ENCODE assay signal across 12 cellular contexts in genomic region chr16:1651509-1652342, GRCh38. TPM values are rescaled to one million over a fixed set of nuclear protein-coding genes. Genes with fewer than 3 reads are reported as not detected.
DNase-seq lines count a peak whose midpoint lies in the region; ATAC-seq, FAIRE-seq and TF ChIP-seq lines count a peak whose summit lies in the region.
"Had no signal": no experiment of that assay in that cellular context is flagged by ENCODE, and none has a peak within 500 bp of the region (broad histone marks: within the 10 kb centered on the region; RNA-seq: fewer than 3 reads in every experiment).

No MANE protein-coding gene starts in this region.

- H3K4me1 Mint-ChIP-seq in neural crest cell, result no peaks in the 10 kb centered on the region

- H3K4me3 Mint-ChIP-seq in neural crest cell, result peak overlapping the region; percentile 41

- peak; percentile 7 for DNase-seq in GM12865 (ENCODE audit: low read depth)
- DNase-seq in PC-3, result peak; percentile 6
- no peak for DNase-seq in K562 (ENCODE audit: extremely low read depth in 1 of 4, low spot score in 3 of 4)
- peak; percentile 8 for DNase-seq in neural crest cell (ENCODE audit: low read depth, low spot score)
- DNase-seq in OCI-M2 (lab: John Stamatoyannopoulos, UW; ENCODE audit: unreplicated experiment), result no peak
- DNase-seq in OCI-M1 (lab: John Stamatoyannopoulos, UW), result no peak
- DNase-seq: activated naive CD4-positive, alpha-beta T cell treated with anti-CD3 and anti-CD28 coated beads, Interleukin-2, amount 50 U/mL, for 16 hours; dorsolateral prefrontal cortex; gastrocnemius medialis; NCI-H2107; retina had no signal

- no peak for ATAC-seq in PC-3
- no peak for ATAC-seq in K562
- ATAC-seq in HG03521 (IDR thresholded peaks at IDR 0.05; ENCODE audit: unreplicated experiment), result no peak

- H3K27me3 ChIP-seq in PC-3 (ENCODE audit: low read length), result no peaks in the 10 kb centered on the region
- no peaks in the 10 kb centered on the region for H3K27me3 ChIP-seq in K562 (ENCODE audit: control insufficient read depth in 2 of 2, insufficient read depth in 2 of 2, low read length in 2 of 2)
- H3K27me3 ChIP-seq: dorsolateral prefrontal cortex, gastrocnemius medialis had no signal

- intact Hi-C loops in PC-3 (cut with micrococcal nuclease) (no loop called here), K562 (cut with micrococcal nuclease) (no loop called here)

- H3K9ac ChIP-seq in PC-3 (ENCODE audit: low read length), result no peak overlapping the region
- no peak overlapping the region for H3K9ac ChIP-seq in K562 (ENCODE audit: insufficient read depth in 1 of 2, low read depth in 2 of 2, low read length in 2 of 2)

- peaks cover 2% of the 10 kb centered on the region for H3K27me3 Mint-ChIP-seq in neural crest cell (ENCODE audit: low read depth)

- FAIRE-seq in K562 (lab: Jason Lieb, UNC), result peak; percentile 76

- peaks cover 29% of the 10 kb centered on the region for H3K36me3 Mint-ChIP-seq in neural crest cell (ENCODE audit: low read depth)

- TF ChIP-seq POLR2A in K562 (conservative IDR thresholded peaks at IDR 0.05), result 0 out of 2 replicates have a peak, but pooled peaks have one; percentile 28

- H3K36me3 ChIP-seq in PC-3 (ENCODE audit: low read depth, low read length) (peaks cover 18% of the 10 kb centered on the region), K562 (ENCODE audit: control insufficient read depth, insufficient read depth, low read length) (peaks cover 78% of the 10 kb centered on the region)

- H3K4me2 ChIP-seq in PC-3 (ENCODE audit: low read length) (no peak overlapping the region), K562 (ENCODE audit: insufficient read depth, low read length) (no peak overlapping the region)

- H2AFZ ChIP-seq in PC-3 (ENCODE audit: low read length) (no peak overlapping the region), K562 (ENCODE audit: low read depth, low read length) (no peak overlapping the region)

- WGBS in K562 (ENCODE audit: insufficient coverage, low coverage, missing lambda C conversion rate), result 85% methylated on average over 5 of the region's 5 CpGs

- H3K27ac ChIP-seq in PC-3 (ENCODE audit: low read length) (no peak overlapping the region), K562 (ENCODE audit: extremely low read depth, low read depth, low read length) (no peak overlapping the region)
- H3K27ac ChIP-seq: gastrocnemius medialis had no signal

- no peak for TF ChIP-seq RAD21 in K562 (CRISPR knock-in tag; conservative IDR thresholded peaks at IDR 0.05 in 1 of 2, IDR thresholded peaks at IDR 0.05 in 1 of 2)

- H4K20me1 ChIP-seq in PC-3 (ENCODE audit: low read length), result 0 out of 2 replicates have a peak, but pooled peaks cover 5% of the 10 kb centered on the region
- no peaks in the 10 kb centered on the region; the same call in 1 of the 2 replicates for H4K20me1 ChIP-seq in K562 (replicated peaks; ENCODE audit: control insufficient read depth, insufficient read depth, low read length)

- in situ Hi-C loops in K562 (cut with MboI), result no loop called here

- peaks cover 4% of the 10 kb centered on the region for H3K4me1 ChIP-seq in PC-3 (ENCODE audit: insufficient read depth, low read length)
- peaks cover 2 to 18% of the 10 kb centered on the region in 2 experiments; a peak in 2 of 5 replicates for H3K4me1 ChIP-seq in K562 (replicated peaks in 1 of 2; ENCODE audit: control insufficient read depth in 2 of 2, insufficient read depth in 2 of 2, low read length in 2 of 2)
- H3K4me1 ChIP-seq: gastrocnemius medialis had no signal

- CTCF ChIA-PET in PC-3 (lab: Charles Lee), result no interaction called here
- CTCF ChIA-PET in K562 (lab: Yijun Ruan, JAX; ENCODE audit: low intra/inter-chr PET ratio), result no interaction called here

- POLR2A ChIA-PET in PC-3 (lab: Charles Lee; ENCODE audit: unreplicated experiment), result no interaction called here
- POLR2A ChIA-PET in K562 (lab: Yijun Ruan, JAX), result interaction anchor here (1.0 kb wide), 1 partner anchor 9 kb away, joined by 4 read pairs; no protein-coding TSS in a partner anchor

- H3K27ac Mint-ChIP-seq in neural crest cell (ENCODE audit: unreplicated experiment), result peak overlapping the region; percentile 14

- no peaks in the 10 kb centered on the region for H3K9me2 ChIP-seq in PC-3 (replicated peaks; ENCODE audit: low read length)

- peaks cover 12% of the 10 kb centered on the region for H3F3A ChIP-seq in PC-3 (ENCODE audit: low read length, unreplicated experiment)

- no peaks in the 10 kb centered on the region for H3K9me1 ChIP-seq in K562 (ENCODE audit: control insufficient read depth, insufficient read depth, low read length)

- peaks cover 14% of the 10 kb centered on the region; the same call in 1 of the 2 replicates for H3K79me2 ChIP-seq in PC-3 (ENCODE audit: low read length)
- H3K79me2 ChIP-seq in K562 (ENCODE audit: control insufficient read depth, insufficient read depth, low read length), result peaks cover 7% of the 10 kb centered on the region; the same call in 2 of the 3 replicates

- BruUV-seq in PC-3 (replicated peaks; lab: Mats Ljungman, UMichigan), result no TSS peak
- BruUV-seq in K562 (replicated peaks; lab: Mats Ljungman, UMichigan), result no TSS peak

- H3K9me3 ChIP-seq in PC-3 (ENCODE audit: low read length), result no peaks in the 10 kb centered on the region
- H3K9me3 ChIP-seq in K562 (replicated peaks; ENCODE audit: control insufficient read depth, insufficient read depth, low read depth, low read length), result peaks cover 4% of the 10 kb centered on the region; the same call in 1 of the 2 replicates
- H3K9me3 ChIP-seq: gastrocnemius medialis had no signal

- H3K4me3 ChIP-seq in GM12865 (ENCODE audit: low read depth, low read length) (no peak overlapping the region), PC-3 (ENCODE audit: low read length) (no peak overlapping the region), K562 (no peak overlapping the region)
- H3K4me3 ChIP-seq: dorsolateral prefrontal cortex, gastrocnemius medialis had no signal

- H3K9me3 Mint-ChIP-seq in neural crest cell, result peaks cover 7% of the 10 kb centered on the region

- no peak for TF ChIP-seq CTCF in GM12865 (IDR thresholded peaks at IDR 0.05; ENCODE audit: insufficient read depth, low read depth, low read length, missing control alignments)
- TF ChIP-seq CTCF in PC-3 (conservative IDR thresholded peaks at IDR 0.05; ENCODE audit: low read depth, low read length), result no peak
- TF ChIP-seq CTCF in K562 (IDR thresholded peaks at IDR 0.05 in 2 of 3, conservative IDR thresholded peaks at IDR 0.05 in 1 of 3; ENCODE audit: insufficient read depth in 2 of 3, low read depth in 1 of 3, low read length in 3 of 3), result no peak
- no peak for TF ChIP-seq CTCF in neural crest cell (conservative IDR thresholded peaks at IDR 0.05)

- TF ChIP-seq EP300 in K562 (IDR thresholded peaks at IDR 0.05; ENCODE audit: low read length), result no peak

RNA-seq across cellular contexts. Expression of gene JPT2, which starts 26.4 kb away (rescaled TPM):
- 85.2 and 86.5 TPM in 2 replicates for total RNA-seq in PC-3 (2014; rRNA removed)
- 93.6 and 97.5 TPM in 2 replicates for total RNA-seq in K562 (2011; cell fraction: chromatin; rRNA removed; ENCODE audit: low replicate concordance)
- total RNA-seq in K562 (2011; cell fraction: nucleolus; rRNA removed), result 70.0 and 73.9 TPM in 2 replicates
- total RNA-seq in K562 (2011; cell fraction: nucleoplasm; rRNA removed), result 92.1 and 109 TPM in 2 replicates
- 89.2 and 116 TPM in 2 replicates for total RNA-seq in K562 (2014; rRNA removed)
- total RNA-seq in K562 (2014; rRNA removed; fragmentation: Illumina TruSeq; extraction: Trizol), result 83.5 and 92.6 TPM in 2 replicates
- total RNA-seq in K562 (2015; rRNA removed; fragmentation: Illumina TruSeq; extraction: Trizol), result 80.2 and 88.6 TPM in 2 replicates
- total RNA-seq in K562 (2021), result 121 and 133 TPM in 2 replicates
- 106 and 112 TPM in 2 replicates for polyA plus RNA-seq in K562 (2011; rRNA removed)
- polyA plus RNA-seq in K562 (2011; cell fraction: cytosol; rRNA removed), result 57.8 and 66.9 TPM in 2 replicates
- polyA plus RNA-seq in K562 (2011; cell fraction: nucleus; rRNA removed), result 68.5 and 76.2 TPM in 2 replicates
- 74.8 and 115 TPM in 2 replicates for polyA plus RNA-seq in K562 (2012)
- 133 and 134 TPM in 2 replicates for polyA plus RNA-seq in K562 (2014; fragmentation: Illumina TruSeq; extraction: Trizol)
- polyA plus RNA-seq in K562 (2014; fragmentation: Nextera tagmentation; extraction: Ambion mirVana), result 10 to 100 TPM; 25.5 TPM
- 108 and 117 TPM in 2 replicates for polyA plus RNA-seq in K562 (2014; rRNA removed)
- 67.8 and 69.9 TPM in 2 replicates for polyA minus RNA-seq in K562 (2011; rRNA and poly(A)+ RNA removed)
- 42.4 and 45.0 TPM in 2 replicates for polyA minus RNA-seq in K562 (2011; cell fraction: cytosol; rRNA and poly(A)+ RNA removed)
- 19.5 and 31.4 TPM in 2 replicates for polyA minus RNA-seq in K562 (2011; cell fraction: nucleus; rRNA and poly(A)+ RNA removed)
- 247 and 261 TPM in 2 replicates for total RNA-seq in neural crest cell

RNA-seq across cellular contexts. Expression of gene CRAMP1, which starts 39.6 kb away (rescaled TPM):
- total RNA-seq in PC-3 (2014; rRNA removed) (8.5 and 15.5 TPM in 2 replicates), K562 (2014; rRNA removed) (5.1 and 8.9 TPM in 2 replicates), K562 (2014; rRNA removed; fragmentation: Illumina TruSeq; extraction: Trizol) (6.5 and 7.5 TPM in 2 replicates), K562 (2015; rRNA removed; fragmentation: Illumina TruSeq; extraction: Trizol) (7.7 and 8.3 TPM in 2 replicates), K562 (2021) (19.0 and 20.8 TPM in 2 replicates), neural crest cell (38.3 TPM in 2 replicates)
- 34.5 and 80.0 TPM in 2 replicates for total RNA-seq in K562 (2011; cell fraction: chromatin; rRNA removed; ENCODE audit: low replicate concordance)
- 40.7 and 44.9 TPM in 2 replicates for total RNA-seq in K562 (2011; cell fraction: nucleolus; rRNA removed)
- total RNA-seq in K562 (2011; cell fraction: nucleoplasm; rRNA removed), result 35.1 and 37.2 TPM in 2 replicates
- polyA plus RNA-seq in K562 (2011; rRNA removed) (7.2 and 9.7 TPM in 2 replicates), K562 (2014; fragmentation: Illumina TruSeq; extraction: Trizol) (14.4 and 15.7 TPM in 2 replicates), K562 (2014; fragmentation: Nextera tagmentation; extraction: Ambion mirVana) (under 1 TPM; 0.52 to 0.62 TPM), K562 (2014; rRNA removed) (12.1 and 14.9 TPM in 2 replicates)
- polyA plus RNA-seq in K562 (2011; cell fraction: cytosol; rRNA removed), result 7.6 and 8.1 TPM in 2 replicates
- 17.8 and 29.3 TPM in 2 replicates for polyA plus RNA-seq in K562 (2011; cell fraction: nucleus; rRNA removed)
- polyA plus RNA-seq in K562 (2012), result 10.1 and 13.6 TPM in 2 replicates
- 9.1 and 9.5 TPM in 2 replicates for polyA minus RNA-seq in K562 (2011; rRNA and poly(A)+ RNA removed)
- 6.1 and 11.0 TPM in 2 replicates for polyA minus RNA-seq in K562 (2011; cell fraction: cytosol; rRNA and poly(A)+ RNA removed)
- polyA minus RNA-seq in K562 (2011; cell fraction: nucleus; rRNA and poly(A)+ RNA removed), result 9.7 and 10.2 TPM in 2 replicates

RNA-seq across cellular contexts. Expression of gene IFT140, which starts 39.9 kb away (rescaled TPM):
- total RNA-seq in PC-3 (2014; rRNA removed) (4.2 and 6.2 TPM in 2 replicates), K562 (2014; rRNA removed) (3.4 and 4.8 TPM in 2 replicates), K562 (2014; rRNA removed; fragmentation: Illumina TruSeq; extraction: Trizol) (2.3 and 2.6 TPM in 2 replicates), K562 (2015; rRNA removed; fragmentation: Illumina TruSeq; extraction: Trizol) (3.4 and 4.4 TPM in 2 replicates), K562 (2021) (7.3 and 7.6 TPM in 2 replicates), neural crest cell (43.3 and 45.8 TPM in 2 replicates)
- 27.4 and 63.8 TPM in 2 replicates for total RNA-seq in K562 (2011; cell fraction: chromatin; rRNA removed; ENCODE audit: low replicate concordance)
- 20.3 and 28.9 TPM in 2 replicates for total RNA-seq in K562 (2011; cell fraction: nucleolus; rRNA removed)
- total RNA-seq in K562 (2011; cell fraction: nucleoplasm; rRNA removed), result 18.8 and 21.9 TPM in 2 replicates
- polyA plus RNA-seq in K562 (2011; rRNA removed) (3.5 and 3.9 TPM in 2 replicates), K562 (2014; fragmentation: Illumina TruSeq; extraction: Trizol) (4.0 and 4.8 TPM in 2 replicates), K562 (2014; fragmentation: Nextera tagmentation; extraction: Ambion mirVana) (under 1 TPM; 0.31 to 0.60 TPM), K562 (2014; rRNA removed) (3.2 and 3.6 TPM in 2 replicates)
- 3.6 and 4.0 TPM in 2 replicates for polyA plus RNA-seq in K562 (2011; cell fraction: cytosol; rRNA removed)
- polyA plus RNA-seq in K562 (2011; cell fraction: nucleus; rRNA removed), result 20.5 and 27.3 TPM in 2 replicates
- polyA plus RNA-seq in K562 (2012), result 5.5 and 9.5 TPM in 2 replicates
- polyA minus RNA-seq in K562 (2011; rRNA and poly(A)+ RNA removed), result 3.3 and 5.5 TPM in 2 replicates
- polyA minus RNA-seq in K562 (2011; cell fraction: cytosol; rRNA and poly(A)+ RNA removed), result 2.7 and 3.0 TPM in 2 replicates
- polyA minus RNA-seq in K562 (2011; cell fraction: nucleus; rRNA and poly(A)+ RNA removed), result 20.4 and 23.3 TPM in 2 replicates

RNA-seq across cellular contexts. Expression of gene MAPK8IP3, which starts 54.3 kb away (rescaled TPM):
- total RNA-seq in PC-3 (2014; rRNA removed), result 41.1 and 59.7 TPM in 2 replicates
- total RNA-seq in K562 (2011; cell fraction: chromatin; rRNA removed; ENCODE audit: low replicate concordance), result 161 and 386 TPM in 2 replicates
- total RNA-seq in K562 (2011; cell fraction: nucleolus; rRNA removed), result 222 and 236 TPM in 2 replicates
- 131 and 140 TPM in 2 replicates for total RNA-seq in K562 (2011; cell fraction: nucleoplasm; rRNA removed)
- total RNA-seq in K562 (2014; rRNA removed), result 28.9 and 37.1 TPM in 2 replicates
- 4.6 and 7.1 TPM in 2 replicates for total RNA-seq in K562 (2014; rRNA removed; fragmentation: Illumina TruSeq; extraction: Trizol)
- 18.6 and 19.6 TPM in 2 replicates for total RNA-seq in K562 (2015; rRNA removed; fragmentation: Illumina TruSeq; extraction: Trizol)
- total RNA-seq in K562 (2021), result 43.7 and 54.8 TPM in 2 replicates
- polyA plus RNA-seq in K562 (2011; rRNA removed), result 16.7 and 24.4 TPM in 2 replicates
- 10.9 and 17.7 TPM in 2 replicates for polyA plus RNA-seq in K562 (2011; cell fraction: cytosol; rRNA removed)
- polyA plus RNA-seq in K562 (2011; cell fraction: nucleus; rRNA removed), result 204 and 313 TPM in 2 replicates
- polyA plus RNA-seq in K562 (2012), result 41.6 and 50.3 TPM in 2 replicates
- polyA plus RNA-seq in K562 (2014; fragmentation: Illumina TruSeq; extraction: Trizol), result 16.7 and 26.0 TPM in 2 replicates
- polyA plus RNA-seq in K562 (2014; fragmentation: Nextera tagmentation; extraction: Ambion mirVana), result under 1 TPM; 0.17 to 0.21 TPM
- polyA plus RNA-seq in K562 (2014; rRNA removed), result 58.7 and 70.8 TPM in 2 replicates
- polyA minus RNA-seq in K562 (2011; rRNA and poly(A)+ RNA removed), result 11.8 and 17.2 TPM in 2 replicates
- polyA minus RNA-seq in K562 (2011; cell fraction: cytosol; rRNA and poly(A)+ RNA removed), result 7.3 and 8.9 TPM in 2 replicates
- 78.5 and 87.3 TPM in 2 replicates for polyA minus RNA-seq in K562 (2011; cell fraction: nucleus; rRNA and poly(A)+ RNA removed)
- 111 and 113 TPM in 2 replicates for total RNA-seq in neural crest cell

Comparison
In these comparisons a context has a peak if more than half of its experiments do, and no peak if none do; other contexts are left out.
1. DNase-seq: peak in GM12865 (single experiment), PC-3 (single experiment) and neural crest cell (single experiment); none in K562 (0 of 4), OCI-M2 (single experiment) and OCI-M1 (single experiment).